17 cellular contexts compared by ENCODE assay signal in genomic region chr20:37299718-37300529, GRCh38. TPM values are rescaled to one million over a fixed set of nuclear protein-coding genes. Genes with fewer than 3 reads are reported as not detected.
DNase-seq lines count a peak whose midpoint lies in the region; ATAC-seq and TF ChIP-seq lines count a peak whose summit lies in the region.
"Had no signal": no experiment of that assay in that cellular context is flagged by ENCODE, and none has a peak within 500 bp of the region (broad histone marks: within the 10 kb centered on the region; RNA-seq: fewer than 3 reads in every experiment).

No MANE protein-coding gene starts in this region.

- H3K4me3 Mint-ChIP-seq in nephron progenitor cell, result no peak overlapping the region
- H3K4me3 Mint-ChIP-seq in WTC11, result no peak overlapping the region
- H3K4me3 Mint-ChIP-seq: T-helper 2 cell treated with Interferon-gamma antibody and Interleukin-4, amounts not matched to agents 5 μg/mL and 100 μg/mL, for 36 hours; type B pancreatic cell had no signal

- H3K27ac Mint-ChIP-seq in nephron progenitor cell, result peak overlapping the region; percentile 76
- no peak overlapping the region for H3K27ac Mint-ChIP-seq in WTC11
- H3K27ac Mint-ChIP-seq: type B pancreatic cell had no signal

- CTCF ChIA-PET in RWPE1 (lab: Yijun Ruan, JAX), result no interaction called here
- CTCF ChIA-PET in WTC11 (lab: Charles Lee), result no interaction called here

- H3K9me3 Mint-ChIP-seq in nephron progenitor cell (peaks cover 4% of the 10 kb centered on the region), WTC11 (no peaks in the 10 kb centered on the region)
- H3K9me3 Mint-ChIP-seq: T-helper 2 cell treated with Interferon-gamma antibody and Interleukin-4, amounts not matched to agents 5 μg/mL and 100 μg/mL, for 36 hours; type B pancreatic cell had no signal

- ATAC-seq in GM18868 (IDR thresholded peaks at IDR 0.05; ENCODE audit: unreplicated experiment), result no peak
- ATAC-seq in HG03571 (IDR thresholded peaks at IDR 0.05; ENCODE audit: unreplicated experiment), result no peak
- no peak for ATAC-seq in WTC11
- ATAC-seq: mucosa of descending colon had no signal

- peak overlapping the region; percentile 27 for H3K27ac ChIP-seq in RWPE1
- H3K27ac ChIP-seq: HL-60, Peyer's patch had no signal

- DNase-seq in AG08395 (ENCODE audit: low spot score) (peak; percentile 55), RWPE1 (ENCODE audit: low spot score) (no peak), erythroblast (lab: John Stamatoyannopoulos, UW) (peak; percentile 50 to 74), nephron progenitor cell (no peak), WTC11 (ENCODE audit: low spot score) (no peak), UCSD-AML1 (lab: John Stamatoyannopoulos, UW; ENCODE audit: unreplicated experiment) (no peak)
- DNase-seq: AML-193, amniotic stem cell, mucosa of descending colon, NCI-H2227 treated with DMSO at 0.1 percent for 48 hours had no signal

- TF ChIP-seq CTCF in RWPE1 (conservative IDR thresholded peaks at IDR 0.05; ENCODE audit: low read depth) (no peak), nephron progenitor cell (IDR thresholded peaks at IDR 0.05) (no peak), WTC11 (IDR thresholded peaks at IDR 0.05) (no peak)

- H3K4me1 Mint-ChIP-seq in nephron progenitor cell (peaks cover 16% of the 10 kb centered on the region), WTC11 (peaks cover 12% of the 10 kb centered on the region)

- H3K36me3 Mint-ChIP-seq in nephron progenitor cell (ENCODE audit: low read depth) (peaks cover 60% of the 10 kb centered on the region), WTC11 (peaks cover 27% of the 10 kb centered on the region)

- POLR2A ChIA-PET in RWPE1 (lab: Yijun Ruan, JAX; ENCODE audit: low non-redundant PET), result no interaction called here
- POLR2A ChIA-PET in WTC11 (lab: Charles Lee), result no interaction called here

- H3K27me3 Mint-ChIP-seq in nephron progenitor cell (ENCODE audit: low read depth, poor library complexity), result peaks cover 4% of the 10 kb centered on the region
- no peaks in the 10 kb centered on the region for H3K27me3 Mint-ChIP-seq in WTC11 (ENCODE audit: low read depth)
- H3K27me3 Mint-ChIP-seq: type B pancreatic cell had no signal

- no peak for TF ChIP-seq POLR2A in erythroblast (IDR thresholded peaks at IDR 0.05; ENCODE audit: low read length)

TF ChIP-seq in WTC11, 78 proteins besides CTCF, POLR2A, EP300 and RAD21:
- no peak for TF ChIP-seq CREM (CRISPR knock-in tag; IDR thresholded peaks at IDR 0.05)
- TF ChIP-seq NFE2L1 (CRISPR knock-in tag; IDR thresholded peaks at IDR 0.05), result no peak
- TF ChIP-seq MLX (CRISPR knock-in tag; IDR thresholded peaks at IDR 0.05), result no peak
- TF ChIP-seq JAZF1 (CRISPR knock-in tag; IDR thresholded peaks at IDR 0.05), result no peak
- TF ChIP-seq HMGXB4 (CRISPR knock-in tag; IDR thresholded peaks at IDR 0.05), result no peak
- no peak for TF ChIP-seq ZNF423 (CRISPR knock-in tag; IDR thresholded peaks at IDR 0.05)
- TF ChIP-seq ZNF416 (CRISPR knock-in tag; IDR thresholded peaks at IDR 0.05), result no peak
- no peak for TF ChIP-seq FOXP1 (CRISPR knock-in tag; IDR thresholded peaks at IDR 0.05; ENCODE audit: borderline replicate concordance)
- TF ChIP-seq ZNF671 (CRISPR knock-in tag; IDR thresholded peaks at IDR 0.05), result no peak
- TF ChIP-seq E2F1 (CRISPR knock-in tag; IDR thresholded peaks at IDR 0.05), result no peak
- no peak for TF ChIP-seq ZNF263 (CRISPR knock-in tag; IDR thresholded peaks at IDR 0.05; ENCODE audit: low read depth)
- TF ChIP-seq ZSCAN18 (CRISPR knock-in tag; IDR thresholded peaks at IDR 0.05), result no peak
- TF ChIP-seq MXD4 (CRISPR knock-in tag; IDR thresholded peaks at IDR 0.05; ENCODE audit: borderline replicate concordance), result no peak
- TF ChIP-seq TEAD4 (CRISPR knock-in tag; IDR thresholded peaks at IDR 0.05), result no peak
TF ChIP-seq in WTC11: peak in this region for 0.

RNA-seq across cellular contexts. Expression of gene MANBAL, which starts 10.5 kb away (rescaled TPM):
- total RNA-seq in WTC11 (2021), result 41.7 to 48.6 TPM (median 48.5 TPM) in 3 replicates

RNA-seq across cellular contexts. Expression of gene GHRH, which starts 38.3 kb away (rescaled TPM):
- 0.74 TPM in 1 of 3 replicates, not detected in the others for total RNA-seq in WTC11 (2021)
- total RNA-seq: endothelial cell of umbilical vein, mucosa of descending colon, Peyer's patch had no signal

RNA-seq across cellular contexts. Expression of gene SRC, which starts 46.0 kb away (rescaled TPM):
- total RNA-seq in WTC11 (2021), result 27.4 to 33.3 TPM (median 30.4 TPM) in 3 replicates

Comparison
In these comparisons a context has a peak if more than half of its experiments do, and no peak if none do; other contexts are left out.
1. DNase-seq: peak in AG08395 (single experiment) and erythroblast (2 of 2); none in RWPE1 (single experiment), nephron progenitor cell (single experiment), WTC11 (single experiment) and UCSD-AML1 (single experiment).